ENCODE assay signal across 8 cellular contexts in the genomic region with DNA sequence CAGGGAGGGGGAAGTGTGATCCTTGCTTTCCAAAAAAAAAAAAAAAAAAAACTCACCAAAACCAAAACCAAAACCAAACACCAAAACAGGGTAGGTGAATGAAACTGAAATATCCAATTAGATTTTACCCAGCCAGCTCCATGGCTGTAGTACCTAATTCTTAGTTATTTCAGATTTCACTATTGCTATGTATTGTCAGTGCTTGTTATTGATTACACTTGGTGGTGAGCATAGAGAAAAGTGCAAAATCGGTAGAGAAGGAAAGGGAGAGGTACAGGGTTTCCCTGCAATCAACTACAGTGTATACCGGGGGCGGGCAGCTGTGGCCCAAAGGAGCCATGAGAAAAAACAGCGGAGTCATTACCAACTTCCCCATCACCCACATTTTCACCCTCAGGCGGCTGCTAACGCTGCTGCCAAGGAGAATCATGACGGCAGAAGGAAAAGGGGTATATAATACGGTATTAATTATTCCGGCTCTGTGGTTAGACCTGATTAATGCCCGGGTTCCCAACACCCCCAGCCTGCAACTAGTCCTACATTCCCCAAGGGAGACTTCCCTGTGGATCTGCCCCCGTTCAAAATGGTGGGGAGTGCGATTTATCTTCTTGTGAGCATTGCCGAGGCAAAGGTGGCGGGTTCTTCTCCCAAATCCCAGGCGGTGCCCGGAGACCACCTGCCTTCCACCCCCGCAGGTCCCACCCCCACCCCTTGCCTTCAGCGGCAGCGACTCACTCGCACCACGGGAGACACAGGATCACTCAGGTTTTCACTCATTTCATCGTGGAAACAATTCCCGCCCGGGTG. TPM values are rescaled to one million over a fixed set of nuclear protein-coding genes. Genes with fewer than 3 reads are reported as not detected.
DNase-seq lines count a peak whose midpoint lies in the region; ATAC-seq and TF ChIP-seq lines count a peak whose summit lies in the region.

A gene (minus strand): TSS at position 30 of the 807 bp plus-strand sequence. CDS start 486 bp downstream, outside the sequence.

- H3K36me3 ChIP-seq in mucosa of descending colon (ENCODE audit: low read depth) = peaks cover 14% of the 10 kb centered on the region

- POLR2A ChIA-PET in activated CD8-positive, alpha-beta T cell treated with anti-CD3 and anti-CD28 coated beads, Interleukin-2, amount 10 ng/mL, durations not matched to agents 7 days and 5 days (lab: Charles Lee) = interaction anchor here (0.6 to 2.9 kb wide), 6 partner anchors 15 to 333 kb away, joined by 3 to 22 read pairs (median 4); a partner anchor contains a TSS

- peak within 1 kb of the TSS; percentile 99 for H3K27ac Mint-ChIP-seq in activated CD8-positive, alpha-beta T cell treated with anti-CD3 and anti-CD28 coated beads, Interleukin-2, amount 10 ng/mL, durations not matched to agents 7 days and 5 days

- peak within 1 kb of the TSS; percentile 98 for H3K4me3 Mint-ChIP-seq in activated CD8-positive, alpha-beta T cell treated with anti-CD3 and anti-CD28 coated beads, Interleukin-2, amount 10 ng/mL, durations not matched to agents 7 days and 5 days

- ATAC-seq in GM18517 (IDR thresholded peaks at IDR 0.05; ENCODE audit: unreplicated experiment) (peak; percentile 34), mucosa of descending colon (no peak), GM19023 (IDR thresholded peaks at IDR 0.05; ENCODE audit: unreplicated experiment) (no peak)
- ATAC-seq in activated CD8-positive, alpha-beta T cell treated with anti-CD3 and anti-CD28 coated beads, Interleukin-2, amount 10 ng/mL, durations not matched to agents 7 days and 5 days = no peak

- intact Hi-C loops in mucosa of descending colon (cut with DNase I, micrococcal nuclease) = loop anchor here in 1 of 2 donors (10.0 kb wide), 1 partner anchor 45 kb away; no protein-coding TSS in a partner anchor

- in situ Hi-C loops in endometrial microvascular endothelial cells (cut with HindIII; ENCODE audit: inconsistent ontology term, low pct_unique_long_range_greater_than_20kb, low sequenced_read_pairs) = no loop called here

- H3K9me3 Mint-ChIP-seq in activated CD8-positive, alpha-beta T cell treated with anti-CD3 and anti-CD28 coated beads, Interleukin-2, amount 10 ng/mL, durations not matched to agents 7 days and 5 days (ENCODE audit: insufficient read depth) = no peaks in the 10 kb centered on the region

- TF ChIP-seq CTCF in 22Rv1 (IDR thresholded peaks at IDR 0.05) (no peak), mucosa of descending colon (IDR thresholded peaks at IDR 0.05) (no peak)

- H3K36me3 Mint-ChIP-seq in activated CD8-positive, alpha-beta T cell treated with anti-CD3 and anti-CD28 coated beads, Interleukin-2, amount 10 ng/mL, durations not matched to agents 7 days and 5 days (ENCODE audit: low read depth) = peaks cover 55% of the 10 kb centered on the region

- H3K4me1 ChIP-seq in mucosa of descending colon (ENCODE audit: low read depth) = peaks cover 32% of the 10 kb centered on the region

- no peaks in the 10 kb centered on the region for H3K9me3 ChIP-seq in mucosa of descending colon

- H3K4me1 Mint-ChIP-seq in activated CD8-positive, alpha-beta T cell treated with anti-CD3 and anti-CD28 coated beads, Interleukin-2, amount 10 ng/mL, durations not matched to agents 7 days and 5 days (ENCODE audit: low read depth) = peaks cover 38% of the 10 kb centered on the region

- H3K27ac ChIP-seq in 22Rv1 = peak within 1 kb of the TSS; percentile 97

- peak within 1 kb of the TSS; percentile 95 for H3K4me3 ChIP-seq in mucosa of descending colon

- no peaks in the 10 kb centered on the region for H3K27me3 Mint-ChIP-seq in activated CD8-positive, alpha-beta T cell treated with anti-CD3 and anti-CD28 coated beads, Interleukin-2, amount 10 ng/mL, durations not matched to agents 7 days and 5 days (ENCODE audit: low read depth)

- CTCF ChIA-PET in activated CD8-positive, alpha-beta T cell treated with anti-CD3 and anti-CD28 coated beads, Interleukin-2, amount 10 ng/mL, durations not matched to agents 7 days and 5 days (lab: Charles Lee) = interaction anchor here (0.7 to 2.9 kb wide), 8 partner anchors 46 to 351 kb away, joined by 3 to 10 read pairs (median 6); a partner anchor contains a TSS

- peak; percentile 6 for DNase-seq in NCI-H2171 (lab: John Stamatoyannopoulos, UW)
- peak; percentile 64 for DNase-seq in activated CD8-positive, alpha-beta T cell treated with anti-CD3 and anti-CD28 coated beads, Interleukin-2, amount 10 ng/mL, durations not matched to agents 7 days and 5 days
- peak; percentile 46 to 56 (median 53) for DNase-seq in mucosa of descending colon
- peak; percentile 27 to 52 for DNase-seq in stimulated activated CD8-positive, alpha-beta memory T cell treated with anti-CD3 and anti-CD28 coated beads, Interleukin-7, amount 100 ng/mL, for 48 hours (ENCODE audit: extremely low read depth in 1 of 2, low read depth in 1 of 2)

RNA-seq across cellular contexts. Expression of the gene that starts here (rescaled TPM):
- 100 to 1,000 TPM; 121 to 128 TPM for total RNA-seq in activated CD8-positive, alpha-beta T cell treated with anti-CD3 and anti-CD28 coated beads, Interleukin-2, amount 10 ng/mL, durations not matched to agents 7 days and 5 days
- 165 TPM for total RNA-seq in endometrial microvascular endothelial cells (ENCODE audit: inconsistent ontology term)
- total RNA-seq in mucosa of descending colon = 10 to 100 TPM; 70.3 to 85.1 (median 85.1) TPM

Comparison
In these comparisons a context has a peak if more than half of its experiments do, and no peak if none do; other contexts are left out.
1. DNase-seq: peak in every context shown above with its lines; median percentile 64 in activated CD8-positive, alpha-beta T cell treated with anti-CD3 and anti-CD28 coated beads, Interleukin-2, amount 10 ng/mL, durations not matched to agents 7 days and 5 days; 53 in mucosa of descending colon; 40 in stimulated activated CD8-positive, alpha-beta memory T cell treated with anti-CD3 and anti-CD28 coated beads, Interleukin-7, amount 100 ng/mL, for 48 hours; 6 in NCI-H2171.